12 cellular contexts compared by ENCODE assay signal in genomic region chr18:9771977-9772660, GRCh38.
DNase-seq lines count a peak whose midpoint lies in the region; TF ChIP-seq lines count a peak whose summit lies in the region.
"Had no signal": no experiment of that assay in that cellular context is flagged by ENCODE, and none has a peak within 500 bp of the region (broad histone marks: within the 10 kb centered on the region; RNA-seq: fewer than 3 reads in every experiment).

No MANE protein-coding gene starts in this region.

- no peaks in the 10 kb centered on the region for H3K79me2 ChIP-seq in neural progenitor cell (ENCODE audit: low read depth)

- H3K9me3 Mint-ChIP-seq in dendritic cell treated with granulocyte-macrophage colony-stimulating factor and Interleukin-4, amounts not matched to agents 40 ng/mL and 50 ng/mL, for 4 days = no peaks in the 10 kb centered on the region
- H3K9me3 Mint-ChIP-seq in neural progenitor cell = peaks cover 11% of the 10 kb centered on the region

- no peak overlapping the region for H3K4me3 ChIP-seq in neural progenitor cell
- H3K4me3 ChIP-seq: breast epithelium, lung had no signal

- H3K4me1 Mint-ChIP-seq in dendritic cell treated with granulocyte-macrophage colony-stimulating factor and Interleukin-4, amounts not matched to agents 40 ng/mL and 50 ng/mL, for 4 days (ENCODE audit: low read depth) = peaks cover 94% of the 10 kb centered on the region
- H3K4me1 Mint-ChIP-seq in neural progenitor cell = peaks cover 34% of the 10 kb centered on the region
- H3K4me1 Mint-ChIP-seq: CD8-positive, alpha-beta memory T cell had no signal

- TF ChIP-seq CTCF in neural progenitor cell (IDR thresholded peaks at IDR 0.05) = no peak

- H2AFZ ChIP-seq in neural progenitor cell (replicated peaks) = no peak overlapping the region

- no peaks in the 10 kb centered on the region for H3K36me3 ChIP-seq in neural progenitor cell
- H3K36me3 ChIP-seq: breast epithelium had no signal

- no peaks in the 10 kb centered on the region for H3K27me3 ChIP-seq in neural progenitor cell
- H3K27me3 ChIP-seq: breast epithelium had no signal

- intact Hi-C loops in dendritic cell treated with granulocyte-macrophage colony-stimulating factor and Interleukin-4, amounts not matched to agents 40 ng/mL and 50 ng/mL, for 4 days (cut with micrococcal nuclease) = loop anchor here (1.0 to 5.0 kb wide), 2 partner anchors 63 to 155 kb away; no protein-coding TSS in a partner anchor

- no peak overlapping the region for H3K9ac ChIP-seq in neural progenitor cell

- no peak overlapping the region for H3K27ac ChIP-seq in neural progenitor cell

- no peaks in the 10 kb centered on the region for H3K27me3 Mint-ChIP-seq in dendritic cell treated with granulocyte-macrophage colony-stimulating factor and Interleukin-4, amounts not matched to agents 40 ng/mL and 50 ng/mL, for 4 days
- no peaks in the 10 kb centered on the region for H3K27me3 Mint-ChIP-seq in neural progenitor cell (ENCODE audit: insufficient read depth, low read depth)

- peaks cover 6% of the 10 kb centered on the region for H3K4me1 ChIP-seq in neural progenitor cell
- H3K4me1 ChIP-seq: breast epithelium had no signal

- H3K27ac Mint-ChIP-seq in dendritic cell treated with granulocyte-macrophage colony-stimulating factor and Interleukin-4, amounts not matched to agents 40 ng/mL and 50 ng/mL, for 4 days = peak overlapping the region; percentile 93
- no peak overlapping the region for H3K27ac Mint-ChIP-seq in neural progenitor cell
- H3K27ac Mint-ChIP-seq: CD8-positive, alpha-beta memory T cell had no signal

- H3F3A ChIP-seq in neural progenitor cell (ENCODE audit: low read depth) = no peaks in the 10 kb centered on the region

- H4K20me1 ChIP-seq in neural progenitor cell (ENCODE audit: low read depth) = no peaks in the 10 kb centered on the region

- DNase-seq in NOMO-1 (lab: John Stamatoyannopoulos, UW; ENCODE audit: unreplicated experiment in 2 of 2) (peak; percentile 38 to 52), NOMO-1 treated with dmso at 0.1 percent for 144 hours (lab: John Stamatoyannopoulos, UW; ENCODE audit: unreplicated experiment) (no peak), neural progenitor cell (ENCODE audit: low spot score) (no peak), ureter (ENCODE audit: low spot score) (peak; percentile 28), NCI-H1436 (lab: John Stamatoyannopoulos, UW) (no peak), glomerular visceral epithelial cell (ENCODE audit: extremely low spot score) (no peak)
- DNase-seq in activated CD4-positive, alpha-beta T cell treated with anti-CD3 and anti-CD28 coated beads for 1 hour = no peak

- H3K4me3 Mint-ChIP-seq in dendritic cell treated with granulocyte-macrophage colony-stimulating factor and Interleukin-4, amounts not matched to agents 40 ng/mL and 50 ng/mL, for 4 days = peak overlapping the region; percentile 65
- H3K4me3 Mint-ChIP-seq in neural progenitor cell = peak overlapping the region; percentile 9
- H3K4me3 Mint-ChIP-seq: CD8-positive, alpha-beta memory T cell; stimulated activated naive B cell treated with anti-CD40 and anti-IgM and Interleukin-4, amounts not matched to agents 10 μg/mL and 1 μg/mL and 100 μg/mL, for 72 hours had no signal

- H3K9me3 ChIP-seq in neural progenitor cell (ENCODE audit: low read depth) = no peaks in the 10 kb centered on the region
- H3K9me3 ChIP-seq: breast epithelium had no signal

- H3K4me2 ChIP-seq in neural progenitor cell = no peak overlapping the region

- peaks cover 53% of the 10 kb centered on the region for H3K36me3 Mint-ChIP-seq in dendritic cell treated with granulocyte-macrophage colony-stimulating factor and Interleukin-4, amounts not matched to agents 40 ng/mL and 50 ng/mL, for 4 days (ENCODE audit: low read depth)
- H3K36me3 Mint-ChIP-seq in neural progenitor cell = peaks cover 2% of the 10 kb centered on the region
- H3K36me3 Mint-ChIP-seq: CD8-positive, alpha-beta memory T cell had no signal

Comparison
In these comparisons a context has a peak if more than half of its experiments do, and no peak if none do; other contexts are left out.
1. DNase-seq: peak in NOMO-1 (2 of 2) and ureter (single experiment); none in NOMO-1 treated with dmso at 0.1 percent for 144 hours (single experiment), neural progenitor cell (single experiment), activated CD4-positive, alpha-beta T cell treated with anti-CD3 and anti-CD28 coated beads for 1 hour (single experiment), NCI-H1436 (single experiment) and glomerular visceral epithelial cell (single experiment).